12 cellular contexts compared by ENCODE assay signal in the genomic region with DNA sequence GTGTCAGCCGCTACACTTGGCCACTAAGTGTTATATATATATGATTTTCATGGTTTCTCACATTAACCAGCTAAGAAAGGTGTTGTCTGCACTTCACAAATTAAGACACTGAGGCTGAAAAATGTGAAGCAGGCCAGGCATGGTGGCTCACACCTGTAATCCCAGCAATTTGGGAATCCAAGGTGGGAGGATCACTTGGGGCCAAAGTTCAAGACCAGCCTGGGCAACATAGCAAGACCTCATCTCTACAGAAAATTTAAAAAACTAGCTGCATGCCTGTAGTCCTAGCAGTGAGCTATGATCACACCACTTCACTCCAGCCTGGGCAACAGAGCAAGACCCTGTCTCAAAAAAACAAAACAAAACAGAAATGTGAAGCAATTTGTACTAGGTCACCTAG. TPM values are rescaled to one million over a fixed set of nuclear protein-coding genes. Genes with fewer than 3 reads are reported as not detected.
DNase-seq lines count a peak whose midpoint lies in the region; ATAC-seq and TF ChIP-seq lines count a peak whose summit lies in the region.
"Had no signal": no experiment of that assay in that cellular context is flagged by ENCODE, and none has a peak within 500 bp of the region (broad histone marks: within the 10 kb centered on the region; RNA-seq: fewer than 3 reads in every experiment).

No MANE protein-coding gene starts in this region.

- no peak overlapping the region for H2AFZ ChIP-seq in HCT116 (ENCODE audit: low read depth, low read length, poor library complexity, severe bottlenecking)

- POLR2A ChIA-PET in CD4-positive, alpha-beta memory T cell (lab: Charles Lee; ENCODE audit: partially characterized antibody): interaction anchor here (1.8 kb wide), 1 partner anchor 38 kb away, joined by 5 read pairs; no protein-coding TSS in a partner anchor
- POLR2A ChIA-PET in HCT116 (lab: Charles Lee): no interaction called here

- no peaks in the 10 kb centered on the region for H3K9me3 Mint-ChIP-seq in CD4-positive, alpha-beta memory T cell
- H3K9me3 Mint-ChIP-seq in activated T-helper 17 cell treated with anti-CD3 and anti-CD28 coated beads, Interleukin-2, amount 50 U/mL, for 72 hours: no peaks in the 10 kb centered on the region
- H3K9me3 Mint-ChIP-seq in natural killer cell treated with Interleukin-12 subunit alpha and Interleukin-12 subunit beta and Interleukin-15 and Interleukin-18, amount 100 ng/mL, for 72 hours: no peaks in the 10 kb centered on the region

- H4K20me1 ChIP-seq in HCT116 (ENCODE audit: insufficient read depth): no peaks in the 10 kb centered on the region

- H3K27me3 Mint-ChIP-seq in CD4-positive, alpha-beta memory T cell: peaks cover 0 to 2% of the 10 kb centered on the region in 2 donors
- no peaks in the 10 kb centered on the region for H3K27me3 Mint-ChIP-seq in activated T-helper 17 cell treated with anti-CD3 and anti-CD28 coated beads, Interleukin-2, amount 50 U/mL, for 72 hours
- H3K27me3 Mint-ChIP-seq in natural killer cell treated with Interleukin-12 subunit alpha and Interleukin-12 subunit beta and Interleukin-15 and Interleukin-18, amount 100 ng/mL, for 72 hours: no peaks in the 10 kb centered on the region

- peaks cover 38% of the 10 kb centered on the region for H3K79me2 ChIP-seq in HCT116 (ENCODE audit: insufficient read depth, low read length)

- peak overlapping the region in 6 of 8 donors; percentile 28 to 89 (median 42) for H3K4me3 Mint-ChIP-seq in CD4-positive, alpha-beta memory T cell
- H3K4me3 Mint-ChIP-seq in activated T-helper 17 cell treated with anti-CD3 and anti-CD28 coated beads, Interleukin-2, amount 50 U/mL, for 72 hours: peak overlapping the region; percentile 88
- peak overlapping the region; percentile 88 for H3K4me3 Mint-ChIP-seq in natural killer cell treated with Interleukin-12 subunit alpha and Interleukin-12 subunit beta and Interleukin-15 and Interleukin-18, amount 100 ng/mL, for 72 hours

- CTCF ChIA-PET in CD4-positive, alpha-beta memory T cell (lab: Charles Lee; ENCODE audit: partially characterized antibody): interaction anchor here (1.3 kb wide), 1 partner anchor 17 kb away, joined by 10 read pairs; no protein-coding TSS in a partner anchor
- CTCF ChIA-PET in HCT116 (lab: Charles Lee): interaction anchor here (1.3 kb wide), 1 partner anchor 17 kb away, joined by 3 read pairs; no protein-coding TSS in a partner anchor

- TF ChIP-seq RAD21 in HCT116 (IDR thresholded peaks at IDR 0.05; ENCODE audit: low read depth): no peak

- RAD21 ChIA-PET in HCT116 (lab: Charles Lee; ENCODE audit: low non-redundant PET in 1 of 2, low total read pairs in 2 of 2, uncharacterized antibody in 2 of 2, unreplicated experiment in 2 of 2): no interaction called here

- peak overlapping the region; percentile 89; the same call in 1 of the 2 replicates for H3K4me2 ChIP-seq in HCT116 (ENCODE audit: low read length)

- H3K4me1 Mint-ChIP-seq in CD4-positive, alpha-beta memory T cell: peaks cover 12 to 39% (median 25%) of the 10 kb centered on the region in 4 donors
- H3K4me1 Mint-ChIP-seq in activated T-helper 17 cell treated with anti-CD3 and anti-CD28 coated beads, Interleukin-2, amount 50 U/mL, for 72 hours: peaks cover 8% of the 10 kb centered on the region
- H3K4me1 Mint-ChIP-seq in natural killer cell treated with Interleukin-12 subunit alpha and Interleukin-12 subunit beta and Interleukin-15 and Interleukin-18, amount 100 ng/mL, for 72 hours (ENCODE audit: low read depth in 2 of 2): peaks cover 10 to 24% of the 10 kb centered on the region in 2 donors

- DNase-seq in CD4-positive, alpha-beta memory T cell: no peak
- no peak for DNase-seq in HCT116 (ENCODE audit: low read depth, low spot score)
- DNase-seq in natural killer cell treated with Interleukin-12 subunit alpha and Interleukin-12 subunit beta and Interleukin-15 and Interleukin-18, amount 100 ng/mL, for 72 hours (ENCODE audit: low spot score): no peak
- no peak for DNase-seq in ecto neural progenitor cell (ENCODE audit: low spot score)
- DNase-seq in glomerular visceral epithelial cell (ENCODE audit: extremely low spot score): no peak
- DNase-seq: caudate nucleus, COR-L47, NCI-H1105, small intestine had no signal

- intact Hi-C loops in CD4-positive, alpha-beta memory T cell (cut with micrococcal nuclease): no loop called here
- intact Hi-C loops in HCT116 (cut with micrococcal nuclease): no loop called here

- no peaks in the 10 kb centered on the region for H3K9me3 ChIP-seq in CD4-positive, alpha-beta memory T cell (ENCODE audit: control insufficient read depth in 1 of 2, low read length in 2 of 2)
- no peaks in the 10 kb centered on the region for H3K9me3 ChIP-seq in HCT116 (ENCODE audit: control insufficient read depth in 1 of 2, insufficient read depth in 1 of 2, low read depth in 1 of 2, low read length in 2 of 2)
- H3K9me3 ChIP-seq: suprapubic skin had no signal

- no peaks in the 10 kb centered on the region for H3K9me2 ChIP-seq in HCT116 (ENCODE audit: insufficient read depth)

- H3K36me3 Mint-ChIP-seq in CD4-positive, alpha-beta memory T cell: peaks cover 14 to 39% of the 10 kb centered on the region in 2 donors
- peaks cover 39% of the 10 kb centered on the region for H3K36me3 Mint-ChIP-seq in activated T-helper 17 cell treated with anti-CD3 and anti-CD28 coated beads, Interleukin-2, amount 50 U/mL, for 72 hours (ENCODE audit: low read depth)
- H3K36me3 Mint-ChIP-seq in natural killer cell treated with Interleukin-12 subunit alpha and Interleukin-12 subunit beta and Interleukin-15 and Interleukin-18, amount 100 ng/mL, for 72 hours: no peaks in the 10 kb centered on the region

- no peak overlapping the region for H3K27ac ChIP-seq in CD4-positive, alpha-beta memory T cell (ENCODE audit: low read depth, low read length)
- H3K27ac ChIP-seq in HCT116 (ENCODE audit: low read depth, low read length): no peak overlapping the region

- H3K27ac Mint-ChIP-seq in CD4-positive, alpha-beta memory T cell: peak overlapping the region in 3 of 7 donors; percentile 23 to 99 (median 47)
- peak overlapping the region; percentile 33 for H3K27ac Mint-ChIP-seq in activated T-helper 17 cell treated with anti-CD3 and anti-CD28 coated beads, Interleukin-2, amount 50 U/mL, for 72 hours
- peak overlapping the region; percentile 89 to 96 for H3K27ac Mint-ChIP-seq in natural killer cell treated with Interleukin-12 subunit alpha and Interleukin-12 subunit beta and Interleukin-15 and Interleukin-18, amount 100 ng/mL, for 72 hours

- H3K4me1 ChIP-seq in CD4-positive, alpha-beta memory T cell (ENCODE audit: insufficient read depth, low read length): peaks cover 32% of the 10 kb centered on the region
- peaks cover 24 to 37% of the 10 kb centered on the region in 2 experiments for H3K4me1 ChIP-seq in HCT116 (ENCODE audit: control insufficient read depth in 1 of 2, insufficient read depth in 2 of 2, low read length in 2 of 2)

- no peak overlapping the region for H3K4me3 ChIP-seq in CD4-positive, alpha-beta memory T cell (ENCODE audit: low read length in 2 of 2)
- no peak overlapping the region; a peak in 1 of 4 replicates for H3K4me3 ChIP-seq in HCT116 (replicated peaks in 1 of 2; ENCODE audit: low read depth in 1 of 2, low read length in 2 of 2)

- H3K9ac ChIP-seq in HCT116 (ENCODE audit: low read length): no peak overlapping the region

- no peak for TF ChIP-seq CTCF in HCT116 (IDR thresholded peaks at IDR 0.05 in 2 of 3, conservative IDR thresholded peaks at IDR 0.05 in 1 of 3; ENCODE audit: borderline replicate concordance in 1 of 3, insufficient read depth in 1 of 3, low read depth in 2 of 3, low read length in 2 of 3)

- H3K27me3 ChIP-seq in CD4-positive, alpha-beta memory T cell (ENCODE audit: insufficient read depth, low read length): no peaks in the 10 kb centered on the region
- no peaks in the 10 kb centered on the region for H3K27me3 ChIP-seq in HCT116 (ENCODE audit: insufficient read depth, low read length)
- H3K27me3 ChIP-seq: suprapubic skin had no signal

- ATAC-seq in HCT116 (no peak), GM19455 (IDR thresholded peaks at IDR 0.05; ENCODE audit: unreplicated experiment) (no peak)
- ATAC-seq in activated T-helper 17 cell treated with anti-CD3 and anti-CD28 coated beads, Interleukin-2, amount 50 U/mL, for 72 hours (replicated peaks): no peak
- no peak for ATAC-seq in natural killer cell treated with Interleukin-12 subunit alpha and Interleukin-12 subunit beta and Interleukin-15 and Interleukin-18, amount 100 ng/mL, for 72 hours

- peaks cover 22% of the 10 kb centered on the region for H3K36me3 ChIP-seq in CD4-positive, alpha-beta memory T cell (ENCODE audit: insufficient read depth, low read length)
- peaks cover 6 to 16% of the 10 kb centered on the region in 2 experiments; a peak in 3 of 4 replicates for H3K36me3 ChIP-seq in HCT116 (ENCODE audit: control insufficient read depth in 1 of 2, insufficient read depth in 2 of 2, low read length in 2 of 2)

- TF ChIP-seq POLR2A in HCT116 (IDR thresholded peaks at IDR 0.05; ENCODE audit: borderline replicate concordance, extremely low read depth, insufficient read depth, insufficient read length): no peak

- BruUV-seq in HCT116 (replicated peaks; lab: Mats Ljungman, UMichigan): no TSS peak

RNA-seq across cellular contexts. Expression of gene COQ4, which starts 1.8 kb away (rescaled TPM):
- total RNA-seq in CD4-positive, alpha-beta memory T cell: 10 to 100 TPM; 50.0 to 51.3 TPM
- 10 to 100 TPM; 34.8 to 42.6 TPM for polyA plus RNA-seq in CD4-positive, alpha-beta memory T cell
- total RNA-seq in HCT116 (2021; ENCODE audit: unreplicated experiment): 45.8 TPM
- polyA plus RNA-seq in HCT116 (2012): 51.8 and 55.9 TPM in 2 replicates
- 10 to 100 TPM; 30.8 to 44.4 TPM for total RNA-seq in activated T-helper 17 cell treated with anti-CD3 and anti-CD28 coated beads, Interleukin-2, amount 50 U/mL, for 72 hours
- 10 to 100 TPM; 39.6 to 65.7 TPM for total RNA-seq in natural killer cell treated with Interleukin-12 subunit alpha and Interleukin-12 subunit beta and Interleukin-15 and Interleukin-18, amount 100 ng/mL, for 72 hours

RNA-seq across cellular contexts. Expression of gene TRUB2, which starts 2.2 kb away (rescaled TPM):
- total RNA-seq in CD4-positive, alpha-beta memory T cell: 10 to 100 TPM; 19.6 to 19.8 TPM
- 10 to 100 TPM; 22.8 to 27.4 TPM for polyA plus RNA-seq in CD4-positive, alpha-beta memory T cell
- 42.1 TPM for total RNA-seq in HCT116 (2021; ENCODE audit: unreplicated experiment)
- polyA plus RNA-seq in HCT116 (2012): 19.1 and 29.0 TPM in 2 replicates
- total RNA-seq in activated T-helper 17 cell treated with anti-CD3 and anti-CD28 coated beads, Interleukin-2, amount 50 U/mL, for 72 hours: 10 to 100 TPM; 22.6 to 35.2 TPM
- total RNA-seq in natural killer cell treated with Interleukin-12 subunit alpha and Interleukin-12 subunit beta and Interleukin-15 and Interleukin-18, amount 100 ng/mL, for 72 hours: 10 to 100 TPM; 28.4 to 38.0 TPM

RNA-seq across cellular contexts. Expression of gene SLC27A4, which starts 15.9 kb away (rescaled TPM):
- total RNA-seq in CD4-positive, alpha-beta memory T cell: 10 to 100 TPM; 13.9 to 16.3 TPM
- polyA plus RNA-seq in CD4-positive, alpha-beta memory T cell: 1 to 10 TPM; 5.4 to 8.6 TPM
- 33.9 TPM for total RNA-seq in HCT116 (2021; ENCODE audit: unreplicated experiment)
- 30.9 and 31.0 TPM in 2 replicates for polyA plus RNA-seq in HCT116 (2012)
- 10 to 100 TPM in 1 of 2 donors, 1 to 10 TPM in 1; 7.7 to 22.3 TPM for total RNA-seq in activated T-helper 17 cell treated with anti-CD3 and anti-CD28 coated beads, Interleukin-2, amount 50 U/mL, for 72 hours
- total RNA-seq in natural killer cell treated with Interleukin-12 subunit alpha and Interleukin-12 subunit beta and Interleukin-15 and Interleukin-18, amount 100 ng/mL, for 72 hours: 10 to 100 TPM; 23.5 to 32.3 TPM

RNA-seq across cellular contexts. Expression of gene URM1, which starts 46.8 kb away (rescaled TPM):
- total RNA-seq in CD4-positive, alpha-beta memory T cell: 10 to 100 TPM; 44.1 to 45.5 TPM
- 10 to 100 TPM; 50.5 to 50.8 TPM for polyA plus RNA-seq in CD4-positive, alpha-beta memory T cell
- 51.6 TPM for total RNA-seq in HCT116 (2021; ENCODE audit: unreplicated experiment)
- 35.1 and 43.9 TPM in 2 replicates for polyA plus RNA-seq in HCT116 (2012)
- total RNA-seq in activated T-helper 17 cell treated with anti-CD3 and anti-CD28 coated beads, Interleukin-2, amount 50 U/mL, for 72 hours: 10 to 100 TPM; 41.4 to 83.5 TPM
- total RNA-seq in natural killer cell treated with Interleukin-12 subunit alpha and Interleukin-12 subunit beta and Interleukin-15 and Interleukin-18, amount 100 ng/mL, for 72 hours: 10 to 100 TPM; 83.6 to 89.4 TPM

RNA-seq across cellular contexts. Expression of gene SWI5, which starts 48.3 kb away (rescaled TPM):
- total RNA-seq in CD4-positive, alpha-beta memory T cell: 10 to 100 TPM; 11.5 to 14.9 TPM
- polyA plus RNA-seq in CD4-positive, alpha-beta memory T cell: 10 to 100 TPM; 25.5 to 30.7 TPM
- total RNA-seq in HCT116 (2021; ENCODE audit: unreplicated experiment): 22.4 TPM
- 42.4 and 51.4 TPM in 2 replicates for polyA plus RNA-seq in HCT116 (2012)
- total RNA-seq in activated T-helper 17 cell treated with anti-CD3 and anti-CD28 coated beads, Interleukin-2, amount 50 U/mL, for 72 hours: 10 to 100 TPM; 12.1 to 14.9 TPM
- 10 to 100 TPM in 1 of 2 donors, 1 to 10 TPM in 1; 7.5 to 20.4 TPM for total RNA-seq in natural killer cell treated with Interleukin-12 subunit alpha and Interleukin-12 subunit beta and Interleukin-15 and Interleukin-18, amount 100 ng/mL, for 72 hours
